14 cellular contexts compared by ENCODE assay signal in the genomic region with DNA sequence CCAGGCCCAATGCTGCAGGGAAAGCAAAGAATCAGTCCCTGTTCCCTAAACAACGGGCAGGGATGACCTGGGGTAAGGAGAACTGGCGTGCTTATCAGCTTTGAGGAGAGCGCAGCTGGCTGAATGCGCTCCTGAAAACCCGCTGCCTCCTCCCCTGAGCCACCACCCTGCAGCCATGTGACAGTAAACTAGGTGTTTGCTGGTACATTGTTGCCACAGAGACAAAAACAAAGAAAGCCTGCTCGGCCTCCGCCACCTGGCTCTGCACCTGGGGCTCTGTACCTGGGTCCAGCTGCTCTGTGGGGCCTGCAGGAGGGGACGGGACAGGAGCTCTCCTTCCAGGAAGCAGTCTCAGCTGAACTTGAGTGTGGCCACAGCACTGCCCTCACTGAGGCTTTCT. TPM values are rescaled to one million over a fixed set of nuclear protein-coding genes. Genes with fewer than 3 reads are reported as not detected.
A peak's percentile ranks its signal among the peaks of the same experiment; 100 is the strongest.
DNase-seq lines count a peak whose midpoint lies in the region; ATAC-seq and TF ChIP-seq lines count a peak whose summit lies in the region.
"Had no signal": no experiment of that assay in that cellular context is flagged by ENCODE, and none has a peak within 500 bp of the region (broad histone marks: within the 10 kb centered on the region; RNA-seq: fewer than 3 reads in every experiment).

No MANE protein-coding gene starts in this region.

- no peaks in the 10 kb centered on the region for H3K79me1 ChIP-seq in mesendoderm (ENCODE audit: low read length)

- H3K23ac ChIP-seq in mesendoderm (ENCODE audit: low read length): no peak overlapping the region

- WGBS in mesendoderm (ENCODE audit: extremely low coverage, insufficient coverage, low lambda C conversion rate): no CpG with 5 or more reads among the region's 8 CpGs
- WGBS in esophagus squamous epithelium, 2 donors: 42 to 74% methylated on average over 6 to 7 of the region's 8 CpGs

- H2AK5ac ChIP-seq in mesendoderm (ENCODE audit: low read length): no peak overlapping the region

- H3K27me3 ChIP-seq in RWPE2 (ENCODE audit: insufficient read depth, poor library complexity, severe bottlenecking): peaks cover 13% of the 10 kb centered on the region
- H3K27me3 ChIP-seq in mesendoderm (ENCODE audit: insufficient read depth, low read length, poor library complexity): no peaks in the 10 kb centered on the region
- H3K27me3 ChIP-seq in esophagus squamous epithelium: no peaks in the 10 kb centered on the region
- H3K27me3 ChIP-seq: right lobe of liver had no signal

- no peak overlapping the region for H2BK120ac ChIP-seq in mesendoderm (ENCODE audit: low read depth, low read length)

- no peak overlapping the region for H4K5ac ChIP-seq in mesendoderm (ENCODE audit: low read length)

- ATAC-seq in RWPE2 (ENCODE audit: low read depth) (peak; percentile 19; the same call in 2 of the 3 replicates), HG03095 (IDR thresholded peaks at IDR 0.05; ENCODE audit: unreplicated experiment) (no peak)
- ATAC-seq: activated T-cell treated with anti-CD3 and anti-CD28 coated beads, Interleukin-2, amount 50 U/mL, for 72 hours; Panc1 had no signal

- H3K4me1 ChIP-seq in RWPE2 (ENCODE audit: insufficient read depth, poor library complexity, severe bottlenecking) (no peaks in the 10 kb centered on the region), mesendoderm (ENCODE audit: control insufficient read depth, low read depth, low read length) (no peaks in the 10 kb centered on the region), esophagus squamous epithelium (peaks cover 0 to 42% (median 2%) of the 10 kb centered on the region in 3 donors)
- H3K4me1 ChIP-seq: right lobe of liver had no signal

- intact Hi-C loops in esophagus squamous epithelium (cut with DNase I): no loop called here

- no peak overlapping the region for H3K4ac ChIP-seq in mesendoderm (ENCODE audit: low read depth, low read length)

- no peaks in the 10 kb centered on the region for H3K9me3 ChIP-seq in RWPE2 (ENCODE audit: severe bottlenecking)
- H3K9me3 ChIP-seq in esophagus squamous epithelium: no peaks in the 10 kb centered on the region
- H3K9me3 ChIP-seq: right lobe of liver, tibial artery had no signal

- no peak overlapping the region for H3K18ac ChIP-seq in mesendoderm (ENCODE audit: low read length)

- no peak overlapping the region for H3K4me3 ChIP-seq in RWPE2 (ENCODE audit: severe bottlenecking)
- no peak overlapping the region for H3K4me3 ChIP-seq in mesendoderm (ENCODE audit: low read length)
- no peak overlapping the region for H3K4me3 ChIP-seq in esophagus squamous epithelium
- H3K4me3 ChIP-seq: right lobe of liver, tibial artery had no signal

- no peak overlapping the region for H3K27ac ChIP-seq in RWPE2 (ENCODE audit: poor library complexity, severe bottlenecking)
- no peak overlapping the region for H3K27ac ChIP-seq in mesendoderm (ENCODE audit: low read depth, low read length)
- H3K27ac ChIP-seq in esophagus squamous epithelium: no peak overlapping the region
- H3K27ac ChIP-seq: right lobe of liver, tibial artery had no signal

- no peak for TF ChIP-seq POLR2A in esophagus squamous epithelium (IDR thresholded peaks at IDR 0.05)

- no peak overlapping the region for H3K9ac ChIP-seq in mesendoderm (ENCODE audit: low read length)

- H3K56ac ChIP-seq in mesendoderm (ENCODE audit: low read length): no peak overlapping the region

- no peak overlapping the region for H3K4me2 ChIP-seq in mesendoderm (ENCODE audit: low read length)

- H4K8ac ChIP-seq in mesendoderm (ENCODE audit: low read depth, low read length): no peak overlapping the region

- H3K36me3 ChIP-seq in RWPE2 (ENCODE audit: low read depth): no peaks in the 10 kb centered on the region
- no peaks in the 10 kb centered on the region for H3K36me3 ChIP-seq in mesendoderm (ENCODE audit: control insufficient read depth, insufficient read depth, low read length)
- no peaks in the 10 kb centered on the region for H3K36me3 ChIP-seq in esophagus squamous epithelium
- H3K36me3 ChIP-seq: right lobe of liver, tibial artery had no signal

- no peak for TF ChIP-seq CTCF in RWPE2 (IDR thresholded peaks at IDR 0.05; ENCODE audit: poor library complexity, severe bottlenecking)
- TF ChIP-seq CTCF in esophagus squamous epithelium (IDR thresholded peaks at IDR 0.05): no peak

- no peak overlapping the region for H2BK15ac ChIP-seq in mesendoderm (replicated peaks; ENCODE audit: low read depth)

- no peaks in the 10 kb centered on the region for H3K79me2 ChIP-seq in mesendoderm (ENCODE audit: control insufficient read depth, insufficient read depth, low read length)

- peak; percentile 98 for DNase-seq in DMS79 treated with DMSO at 0.1 percent for 48 hours (lab: John Stamatoyannopoulos, UW)
- DNase-seq in NCI-H2029 (lab: John Stamatoyannopoulos, UW): peak; percentile 90
- DNase-seq in RWPE2 (ENCODE audit: low spot score): no peak
- peak; percentile 74 for DNase-seq in mesendoderm
- DNase-seq in hypothalamus (lab: John Stamatoyannopoulos, UW): no peak
- DNase-seq in esophagus squamous epithelium (lab: John Stamatoyannopoulos, UW): no peak
- no peak for DNase-seq in HPDE6-E6E7 (ENCODE audit: extremely low spot score)
- DNase-seq: activated T-cell treated with anti-CD3 and anti-CD28 coated beads, Interleukin-2, amount 50 U/mL, for 72 hours; AML-193; Kasumi-1; tibial artery had no signal

- H2BK5ac ChIP-seq in mesendoderm (ENCODE audit: low read length): no peak overlapping the region

RNA-seq across cellular contexts. Expression of a gene that starts 21.8 kb away (rescaled TPM):
- 2.9 TPM for polyA plus RNA-seq in mesendoderm (2013, experiment 1 of 2)
- polyA plus RNA-seq in mesendoderm (2013, experiment 2 of 2): 3.2 TPM
- 10 to 100 TPM; 10.2 to 25.4 (median 16.9) TPM for total RNA-seq in esophagus squamous epithelium

Comparison
In these comparisons a context has a peak if more than half of its experiments do, and no peak if none do; other contexts are left out.
1. DNase-seq: peak in DMS79 treated with DMSO at 0.1 percent for 48 hours (single experiment), NCI-H2029 (single experiment) and mesendoderm (single experiment); none in RWPE2 (single experiment), hypothalamus (0 of 51), esophagus squamous epithelium (single experiment) and HPDE6-E6E7 (single experiment).